19 cellular contexts compared by ENCODE assay signal in the genomic region with DNA sequence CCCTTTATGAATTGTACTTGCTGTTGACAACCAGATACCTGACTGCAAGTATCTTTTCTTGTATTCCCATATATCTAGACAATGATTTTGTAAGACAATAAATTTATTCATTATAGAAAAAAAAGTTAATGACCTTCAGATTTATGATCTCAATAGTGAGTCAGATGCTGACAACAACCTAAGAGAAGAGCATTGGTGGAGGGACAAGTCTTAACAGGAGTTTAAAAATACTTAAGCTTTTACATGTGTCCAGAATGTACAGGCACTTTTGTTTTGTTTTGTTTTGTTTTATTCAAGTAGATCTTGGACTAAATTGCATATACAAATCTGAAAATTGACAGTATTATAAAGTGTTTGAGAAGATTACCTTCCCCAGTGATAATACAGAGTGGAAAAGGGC.
DNase-seq lines count a peak whose midpoint lies in the region; ATAC-seq, FAIRE-seq and TF ChIP-seq lines count a peak whose summit lies in the region.
"Had no signal": no experiment of that assay in that cellular context is flagged by ENCODE, and none has a peak within 500 bp of the region (broad histone marks: within the 10 kb centered on the region; RNA-seq: fewer than 3 reads in every experiment).

No MANE protein-coding gene starts in this region.

- H3K9ac ChIP-seq in trophoblast cell (ENCODE audit: low read length) (no peak overlapping the region), mesendoderm (ENCODE audit: low read length) (no peak overlapping the region)
- H3K9ac ChIP-seq: BLaER1 treated with 17β-estradiol and CSF1 and Interleukin-3, amounts not matched to agents 10 nM and 100 nM; GM23248 had no signal

- ATAC-seq in RWPE2 (ENCODE audit: low read depth) (peak; percentile 66; the same call in 2 of the 3 replicates), GM21390 (IDR thresholded peaks at IDR 0.05; ENCODE audit: unreplicated experiment) (no peak)
- ATAC-seq: CD8-positive, alpha-beta T cell; GM12878 had no signal

- H3K27me3 ChIP-seq in RWPE2 (ENCODE audit: insufficient read depth, poor library complexity, severe bottlenecking) (no peaks in the 10 kb centered on the region), trophoblast cell (ENCODE audit: insufficient read depth, low read length) (no peaks in the 10 kb centered on the region), mesendoderm (ENCODE audit: insufficient read depth, low read length, poor library complexity) (no peaks in the 10 kb centered on the region)
- H3K27me3 ChIP-seq: BLaER1 treated with 17β-estradiol and CSF1 and Interleukin-3, amounts not matched to agents 10 nM and 100 nM had no signal

- no peak overlapping the region for H3K23ac ChIP-seq in trophoblast cell (ENCODE audit: low read length)
- H3K23ac ChIP-seq in mesendoderm (ENCODE audit: low read length), result no peak overlapping the region

- no peak overlapping the region for H2BK5ac ChIP-seq in trophoblast cell (ENCODE audit: low read depth, low read length, poor library complexity)
- H2BK5ac ChIP-seq in mesendoderm (ENCODE audit: low read length), result no peak overlapping the region

- H3K14ac ChIP-seq in trophoblast cell (ENCODE audit: low read length), result no peak overlapping the region

- H2AK5ac ChIP-seq in trophoblast cell (ENCODE audit: low read length), result no peak overlapping the region
- H2AK5ac ChIP-seq in mesendoderm (ENCODE audit: low read length), result no peak overlapping the region

- no peak overlapping the region for H4K5ac ChIP-seq in mesendoderm (ENCODE audit: low read length)

- no peak overlapping the region for H4K91ac ChIP-seq in trophoblast cell (ENCODE audit: low read depth, low read length)

- H2BK120ac ChIP-seq in trophoblast cell (ENCODE audit: insufficient read depth, low read length, poor library complexity), result no peak overlapping the region
- H2BK120ac ChIP-seq in mesendoderm (ENCODE audit: low read depth, low read length), result no peak overlapping the region

- H3K4me2 ChIP-seq in trophoblast cell (ENCODE audit: low read length) (no peak overlapping the region), mesendoderm (ENCODE audit: low read length) (no peak overlapping the region)
- H3K4me2 ChIP-seq: BLaER1 treated with 17β-estradiol and CSF1 and Interleukin-3, amounts not matched to agents 10 nM and 100 nM had no signal

- no peak overlapping the region for H2BK12ac ChIP-seq in trophoblast cell (ENCODE audit: low read length)

- peak; percentile 60 for FAIRE-seq in D721Med (lab: Jason Lieb, UNC)
- FAIRE-seq: GM12878, GM19239 had no signal

- H3K79me1 ChIP-seq in trophoblast cell (ENCODE audit: low read length), result no peaks in the 10 kb centered on the region
- H3K79me1 ChIP-seq in mesendoderm (ENCODE audit: low read length), result no peaks in the 10 kb centered on the region

- TF ChIP-seq CTCF in D721Med (IDR thresholded peaks at IDR 0.05; ENCODE audit: insufficient read depth, missing control alignments) (no peak), RWPE2 (IDR thresholded peaks at IDR 0.05; ENCODE audit: poor library complexity, severe bottlenecking) (no peak), epithelial cell of esophagus (IDR thresholded peaks at IDR 0.05; ENCODE audit: insufficient read depth, low read depth, low read length, missing control alignments) (no peak)

- H4K8ac ChIP-seq in trophoblast cell (ENCODE audit: low read depth, low read length) (no peak overlapping the region), mesendoderm (ENCODE audit: low read depth, low read length) (no peak overlapping the region)

- H3K27ac ChIP-seq in RWPE2 (ENCODE audit: poor library complexity, severe bottlenecking) (no peak overlapping the region), trophoblast cell (ENCODE audit: low read depth, low read length) (no peak overlapping the region), mesendoderm (ENCODE audit: low read depth, low read length) (no peak overlapping the region)
- H3K27ac ChIP-seq: BLaER1 treated with 17β-estradiol and CSF1 and Interleukin-3, amounts not matched to agents 10 nM and 100 nM; GM23248 had no signal

- H2AFZ ChIP-seq in trophoblast cell (ENCODE audit: insufficient read depth, low read length, poor library complexity), result no peak overlapping the region
- H2AFZ ChIP-seq: GM23248 had no signal

- H3K4me3 ChIP-seq in RWPE2 (ENCODE audit: severe bottlenecking), result no peak overlapping the region
- no peak overlapping the region for H3K4me3 ChIP-seq in epithelial cell of esophagus (ENCODE audit: low read length)
- no peak overlapping the region for H3K4me3 ChIP-seq in trophoblast cell (ENCODE audit: low read depth, low read length)
- H3K4me3 ChIP-seq in mesendoderm (ENCODE audit: low read length), result no peak overlapping the region
- H3K4me3 ChIP-seq: BLaER1 treated with 17β-estradiol and CSF1 and Interleukin-3, amounts not matched to agents 10 nM and 100 nM; GM12878; GM23248; HAP-1 had no signal

- H3K18ac ChIP-seq in trophoblast cell (ENCODE audit: low read length) (no peak overlapping the region), mesendoderm (ENCODE audit: low read length) (no peak overlapping the region)

- H3K79me2 ChIP-seq in trophoblast cell (ENCODE audit: control insufficient read depth, insufficient read depth, low read length, poor library complexity) (no peaks in the 10 kb centered on the region), mesendoderm (ENCODE audit: control insufficient read depth, insufficient read depth, low read length) (no peaks in the 10 kb centered on the region)

- H3K56ac ChIP-seq in mesendoderm (ENCODE audit: low read length), result no peak overlapping the region

- H4K12ac ChIP-seq in trophoblast cell (ENCODE audit: low read depth, low read length), result no peak overlapping the region

- DNase-seq in D721Med (ENCODE audit: insufficient read length, low spot score) (no peak), NCI-H69 (lab: John Stamatoyannopoulos, UW) (peak; percentile 30), RWPE2 (ENCODE audit: low spot score) (no peak), epithelial cell of esophagus (ENCODE audit: low read depth) (peak; percentile 65), T1000 (lab: John Stamatoyannopoulos, UW) (no peak), trophoblast cell (no peak), mesendoderm (no peak)
- DNase-seq: Calu3; CD8-positive, alpha-beta T cell; DMS 273 treated with DMSO at 0.1 percent for 48 hours; DMS53; DND-41; EL; GM23248 had no signal

- peaks cover 4% of the 10 kb centered on the region for H3K4me1 ChIP-seq in RWPE2 (ENCODE audit: insufficient read depth, poor library complexity, severe bottlenecking)
- no peaks in the 10 kb centered on the region for H3K4me1 ChIP-seq in trophoblast cell (ENCODE audit: control insufficient read depth in 1 of 2, insufficient read depth in 2 of 2, low read length in 2 of 2)
- H3K4me1 ChIP-seq in mesendoderm (ENCODE audit: control insufficient read depth, low read depth, low read length), result no peaks in the 10 kb centered on the region
- H3K4me1 ChIP-seq: HAP-1 had no signal

- H2BK15ac ChIP-seq in mesendoderm (replicated peaks; ENCODE audit: low read depth), result no peak overlapping the region

- no peaks in the 10 kb centered on the region for H3K36me3 ChIP-seq in RWPE2 (ENCODE audit: low read depth)
- H3K36me3 ChIP-seq in trophoblast cell (ENCODE audit: control insufficient read depth in 1 of 2, insufficient read depth in 2 of 2, low read length in 2 of 2), result no peaks in the 10 kb centered on the region
- H3K36me3 ChIP-seq in mesendoderm (ENCODE audit: control insufficient read depth, insufficient read depth, low read length), result no peaks in the 10 kb centered on the region
- H3K36me3 ChIP-seq: BLaER1 treated with 17β-estradiol and CSF1 and Interleukin-3, amounts not matched to agents 10 nM and 100 nM; HAP-1 had no signal

- H3K4ac ChIP-seq in trophoblast cell (ENCODE audit: low read depth, low read length) (no peak overlapping the region), mesendoderm (ENCODE audit: low read depth, low read length) (no peak overlapping the region)

- H3K9me3 ChIP-seq in RWPE2 (ENCODE audit: severe bottlenecking) (no peaks in the 10 kb centered on the region), trophoblast cell (ENCODE audit: insufficient read depth, low read depth, low read length) (no peaks in the 10 kb centered on the region)
- H3K9me3 ChIP-seq: BLaER1 treated with 17β-estradiol and CSF1 and Interleukin-3, amounts not matched to agents 10 nM and 100 nM; HAP-1 had no signal

Comparison
In these comparisons a context has a peak if more than half of its experiments do, and no peak if none do; other contexts are left out.
1. DNase-seq: peak in NCI-H69 (single experiment) and epithelial cell of esophagus (single experiment); none in D721Med (single experiment), RWPE2 (single experiment), T1000 (single experiment), trophoblast cell (0 of 2) and mesendoderm (single experiment).